In the genomic region with DNA sequence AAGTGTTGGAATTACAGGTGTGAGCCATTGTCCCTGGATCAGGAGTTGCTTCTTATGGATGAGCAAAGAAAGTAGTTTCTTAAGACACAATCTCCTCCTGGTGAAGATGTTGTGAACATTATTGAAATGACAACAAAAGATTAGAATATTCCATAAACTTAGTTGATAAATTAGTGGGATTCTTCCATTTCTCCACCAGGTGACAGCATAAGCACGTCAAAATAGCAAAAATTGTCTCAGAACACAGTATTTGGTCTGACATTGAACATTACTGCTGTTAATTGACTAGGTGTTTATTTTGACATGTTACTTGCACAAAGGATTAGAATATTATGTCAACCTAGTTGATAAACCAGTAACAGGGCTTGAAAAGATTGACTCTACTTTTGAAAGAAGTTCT, we compare ENCODE assay signal across 10 cellular contexts. TPM values are rescaled to one million over a fixed set of nuclear protein-coding genes. Genes with fewer than 3 reads are reported as not detected.
A peak's percentile ranks its signal among the peaks of the same experiment; 100 is the strongest.
DNase-seq lines count a peak whose midpoint lies in the region; ATAC-seq, FAIRE-seq and TF ChIP-seq lines count a peak whose summit lies in the region.
"Had no signal": no experiment of that assay in that cellular context is flagged by ENCODE, and none has a peak within 500 bp of the region (broad histone marks: within the 10 kb centered on the region; RNA-seq: fewer than 3 reads in every experiment).

No MANE protein-coding gene starts in this region.

- no peak overlapping the region for H4K91ac ChIP-seq in IMR-90 (ENCODE audit: insufficient read depth, low read depth, low read length)

- in situ Hi-C loops in IMR-90 (cut with MboI; ENCODE audit: low sequenced_read_pairs) (no loop called here), K562 (cut with MboI) (no loop called here)

- H3K79me1 ChIP-seq in IMR-90 (ENCODE audit: low read depth in 1 of 2, low read length in 2 of 2): no peaks in the 10 kb centered on the region

- TF ChIP-seq CTCF in Caco-2 (IDR thresholded peaks at IDR 0.05; ENCODE audit: insufficient read depth in 1 of 2, low read depth in 1 of 2, low read length in 1 of 2, severe bottlenecking in 1 of 2, unreplicated experiment in 1 of 2) (peak; percentile 23 to 55), IMR-90 (conservative IDR thresholded peaks at IDR 0.05; ENCODE audit: low read depth, low read length) (peak; percentile 50), K562 (IDR thresholded peaks at IDR 0.05 in 2 of 3, conservative IDR thresholded peaks at IDR 0.05 in 1 of 3; ENCODE audit: insufficient read depth in 2 of 3, low read depth in 1 of 3, low read length in 3 of 3) (peak in 2 of 3 experiments; percentile 46 to 52; a peak in 3 of 6 replicates), mesothelial cell of epicardium (IDR thresholded peaks at IDR 0.05; ENCODE audit: unreplicated experiment) (peak; percentile 51)

- H3K4me3 Mint-ChIP-seq in Caco-2 (ENCODE audit: unreplicated experiment): no peak overlapping the region
- H3K4me3 Mint-ChIP-seq in mesothelial cell of epicardium: no peak overlapping the region
- H3K4me3 Mint-ChIP-seq: activated naive CD4-positive, alpha-beta T cell treated with anti-CD3 and anti-CD28 coated beads, Interleukin-2, amount 10 ng/mL, durations not matched to agents 7 days and 5 days had no signal

- intact Hi-C loops in Caco-2 (cut with micrococcal nuclease; ENCODE audit: unreplicated experiment) (loop anchor here (1.0 to 5.0 kb wide), 2 partner anchors 101 to 131 kb away; no protein-coding TSS in a partner anchor), IMR-90 (cut with micrococcal nuclease) (no loop called here), K562 (cut with micrococcal nuclease) (loop anchor here (1.0 kb wide), 1 partner anchor 131 kb away; no protein-coding TSS in a partner anchor)

- TF ChIP-seq POLR2A in IMR-90 (IDR thresholded peaks at IDR 0.05; ENCODE audit: low read depth, low read length) (no peak), K562 (conservative IDR thresholded peaks at IDR 0.05) (no peak), GM12891 (IDR thresholded peaks at IDR 0.05; ENCODE audit: low read depth, low read length) (no peak)

- H3K4me3 ChIP-seq in Caco-2 (ENCODE audit: low read depth, low read length) (no peak overlapping the region), IMR-90 (ENCODE audit: insufficient read depth, low read depth, low read length) (no peak overlapping the region), K562 (no peak overlapping the region)
- H3K4me3 ChIP-seq: SJSA1 had no signal

- H4K20me1 ChIP-seq in IMR-90 (ENCODE audit: insufficient read depth, low read length) (no peaks in the 10 kb centered on the region), K562 (replicated peaks; ENCODE audit: control insufficient read depth, insufficient read depth, low read length) (no peaks in the 10 kb centered on the region)

- H2BK5ac ChIP-seq in IMR-90 (ENCODE audit: low read depth, low read length, poor library complexity, severe bottlenecking): no peak overlapping the region

- H2BK20ac ChIP-seq in IMR-90 (ENCODE audit: low read depth, low read length): no peak overlapping the region

- H2BK15ac ChIP-seq in IMR-90 (ENCODE audit: low read depth, low read length): no peak overlapping the region

- H3K4me1 ChIP-seq in Caco-2 (no peaks in the 10 kb centered on the region), IMR-90 (ENCODE audit: control insufficient read depth, insufficient read depth, low read length) (no peaks in the 10 kb centered on the region), K562 (replicated peaks in 1 of 2; ENCODE audit: control insufficient read depth in 2 of 2, insufficient read depth in 2 of 2, low read length in 2 of 2) (no peaks in the 10 kb centered on the region)
- H3K4me1 ChIP-seq: SJSA1 had no signal

- CTCF ChIA-PET in Caco-2 (lab: Charles Lee): interaction anchor here (0.7 kb wide), 1 partner anchor 339 kb away, joined by 5 read pairs; no protein-coding TSS in a partner anchor
- CTCF ChIA-PET in IMR-90 (lab: Yijun Ruan, JAX): no interaction called here
- CTCF ChIA-PET in K562 (lab: Yijun Ruan, JAX; ENCODE audit: low intra/inter-chr PET ratio): interaction anchor here (0.7 to 15.9 kb wide), 3 partner anchors 9 to 134 kb away, joined by 3 to 400 read pairs (median 6); no protein-coding TSS in a partner anchor

- WGBS in IMR-90 (ENCODE audit: extremely low coverage in 2 of 2, insufficient read length in 1 of 2), 2 experiments: no CpG with 5 or more reads among the region's 1 CpG
- 0% methylated on average over 1 of the region's 1 CpG for WGBS in K562 (ENCODE audit: insufficient coverage, low coverage, missing lambda C conversion rate)

- H3K9me1 ChIP-seq in IMR-90 (ENCODE audit: insufficient read depth, low read length): no peaks in the 10 kb centered on the region
- H3K9me1 ChIP-seq in K562 (ENCODE audit: control insufficient read depth, insufficient read depth, low read length): no peaks in the 10 kb centered on the region

- H3K27me3 ChIP-seq in Caco-2 (replicated peaks; ENCODE audit: control insufficient read depth, insufficient read depth, low read length) (no peaks in the 10 kb centered on the region), IMR-90 (ENCODE audit: control insufficient read depth, insufficient read depth, low read length) (no peaks in the 10 kb centered on the region), K562 (ENCODE audit: control insufficient read depth in 2 of 2, insufficient read depth in 2 of 2, low read length in 2 of 2) (peaks cover 0 to 23% of the 10 kb centered on the region in 2 experiments; a peak in 2 of 5 replicates)
- H3K27me3 ChIP-seq: SJSA1 had no signal

- POLR2A ChIA-PET in Caco-2 (lab: Charles Lee) (no interaction called here), IMR-90 (lab: Charles Lee; ENCODE audit: unreplicated experiment) (interaction anchor here (0.5 kb wide), 1 partner anchor 99 kb away, joined by 5 read pairs; no protein-coding TSS in a partner anchor), K562 (lab: Yijun Ruan, JAX) (no interaction called here)

- BruUV-seq in Caco-2 (replicated peaks; lab: Mats Ljungman, UMichigan) (no TSS peak), IMR-90 (replicated peaks; lab: Mats Ljungman, UMichigan) (no TSS peak), K562 (replicated peaks; lab: Mats Ljungman, UMichigan) (no TSS peak)

- TF ChIP-seq RAD21 in IMR-90 (IDR thresholded peaks at IDR 0.05; ENCODE audit: low read length) (peak; percentile 53), K562 (CRISPR knock-in tag; conservative IDR thresholded peaks at IDR 0.05 in 1 of 2, IDR thresholded peaks at IDR 0.05 in 1 of 2) (peak; percentile 32 to 63; a peak in 3 of 4 replicates)

- H2AK9ac ChIP-seq in IMR-90 (replicated peaks; ENCODE audit: low read depth, low read length, poor library complexity): no peak overlapping the region

- no peak overlapping the region for H3K14ac ChIP-seq in IMR-90 (replicated peaks; ENCODE audit: low read depth, low read length)

- DNase-seq in Caco-2: peak in 1 of 2 experiments; percentile 22
- no peak for DNase-seq in IMR-90
- DNase-seq in K562 (ENCODE audit: extremely low read depth in 1 of 4, low spot score in 3 of 4): peak in 1 of 4 experiments; percentile 1
- no peak for DNase-seq in mesothelial cell of epicardium (ENCODE audit: low spot score in 2 of 2, unreplicated experiment in 2 of 2)
- no peak for DNase-seq in NCI-H82 (lab: John Stamatoyannopoulos, UW)
- DNase-seq in GM12891 (ENCODE audit: insufficient read length, low spot score): no peak
- DNase-seq in D341Med (ENCODE audit: low spot score): no peak
- DNase-seq: activated naive CD4-positive, alpha-beta T cell treated with anti-CD3 and anti-CD28 coated beads, Interleukin-2, amount 10 ng/mL, durations not matched to agents 7 days and 5 days had no signal

- no peak for TF ChIP-seq EP300 in K562 (IDR thresholded peaks at IDR 0.05; ENCODE audit: low read length)

- H3K27ac Mint-ChIP-seq in Caco-2 (ENCODE audit: unreplicated experiment): no peak overlapping the region
- H3K27ac Mint-ChIP-seq in mesothelial cell of epicardium: no peak overlapping the region
- H3K27ac Mint-ChIP-seq: activated naive CD4-positive, alpha-beta T cell treated with anti-CD3 and anti-CD28 coated beads, Interleukin-2, amount 10 ng/mL, durations not matched to agents 7 days and 5 days had no signal

- no peaks in the 10 kb centered on the region for H3K9me3 Mint-ChIP-seq in Caco-2 (ENCODE audit: unreplicated experiment)
- H3K9me3 Mint-ChIP-seq in mesothelial cell of epicardium: peaks cover 10% of the 10 kb centered on the region
- H3K9me3 Mint-ChIP-seq: activated naive CD4-positive, alpha-beta T cell treated with anti-CD3 and anti-CD28 coated beads, Interleukin-2, amount 10 ng/mL, durations not matched to agents 7 days and 5 days had no signal

- dilution Hi-C loops in IMR-90 (cut with HindIII; ENCODE audit: low sequenced_read_pairs, unreplicated experiment): no loop called here

- H3K4me2 ChIP-seq in IMR-90 (ENCODE audit: low read depth, low read length) (no peak overlapping the region), K562 (ENCODE audit: insufficient read depth, low read length) (no peak overlapping the region)

- H3K4me1 Mint-ChIP-seq in Caco-2 (ENCODE audit: low read depth, unreplicated experiment): no peaks in the 10 kb centered on the region
- H3K4me1 Mint-ChIP-seq in mesothelial cell of epicardium: no peaks in the 10 kb centered on the region
- H3K4me1 Mint-ChIP-seq: activated naive CD4-positive, alpha-beta T cell treated with anti-CD3 and anti-CD28 coated beads, Interleukin-2, amount 10 ng/mL, durations not matched to agents 7 days and 5 days had no signal

- no peak overlapping the region for H3K18ac ChIP-seq in IMR-90 (ENCODE audit: low read depth, low read length)

- H3K36me3 ChIP-seq in Caco-2 (ENCODE audit: control insufficient read depth, insufficient read depth, low read length): no peaks in the 10 kb centered on the region
- H3K36me3 ChIP-seq in IMR-90 (ENCODE audit: control insufficient read depth, insufficient read depth, low read length): no peaks in the 10 kb centered on the region
- no peaks in the 10 kb centered on the region for H3K36me3 ChIP-seq in K562 (ENCODE audit: control insufficient read depth, insufficient read depth, low read length)
- H3K36me3 ChIP-seq: SJSA1 had no signal

- H3K9ac ChIP-seq in IMR-90 (ENCODE audit: low read depth, low read length) (no peak overlapping the region), K562 (ENCODE audit: insufficient read depth in 1 of 2, low read depth in 2 of 2, low read length in 2 of 2) (no peak overlapping the region)

- H3K9me3 ChIP-seq in Caco-2 (no peaks in the 10 kb centered on the region), IMR-90 (ENCODE audit: control insufficient read depth, insufficient read depth, low read length) (no peaks in the 10 kb centered on the region), K562 (replicated peaks; ENCODE audit: control insufficient read depth, insufficient read depth, low read depth, low read length) (no peaks in the 10 kb centered on the region)
- H3K9me3 ChIP-seq: SJSA1 had no signal

- H2AK5ac ChIP-seq in IMR-90 (ENCODE audit: low read depth, low read length): no peak overlapping the region

- no peak overlapping the region for H3K23ac ChIP-seq in IMR-90 (ENCODE audit: low read depth, low read length)

- no peak overlapping the region for H4K5ac ChIP-seq in IMR-90 (ENCODE audit: low read depth, low read length)

- H3K56ac ChIP-seq in IMR-90 (ENCODE audit: extremely low read depth, insufficient read depth, low read length): no peak overlapping the region

- no peaks in the 10 kb centered on the region for H3K79me2 ChIP-seq in K562 (ENCODE audit: control insufficient read depth, insufficient read depth, low read length)

- H3K27ac ChIP-seq in IMR-90 (ENCODE audit: insufficient read depth, low read length) (no peak overlapping the region), K562 (ENCODE audit: extremely low read depth, low read depth, low read length) (no peak overlapping the region)
- H3K27ac ChIP-seq: SJSA1 had no signal

- no peak overlapping the region for H2AFZ ChIP-seq in IMR-90 (replicated peaks; ENCODE audit: low read length, poor library complexity)
- H2AFZ ChIP-seq in K562 (ENCODE audit: low read depth, low read length): no peak overlapping the region

- H2BK120ac ChIP-seq in IMR-90 (ENCODE audit: low read depth, low read length): no peak overlapping the region

- H3K4ac ChIP-seq in IMR-90 (ENCODE audit: low read depth, low read length): no peak overlapping the region

- H4K8ac ChIP-seq in IMR-90 (ENCODE audit: low read depth in 2 of 2, low read length in 2 of 2): no peak overlapping the region

- no peak for ATAC-seq in IMR-90 (ENCODE audit: low read depth)
- ATAC-seq in K562: no peak
- no peak for ATAC-seq in HG02759 (IDR thresholded peaks at IDR 0.05; ENCODE audit: unreplicated experiment)

- H3K27me3 Mint-ChIP-seq in Caco-2 (ENCODE audit: insufficient read depth, unreplicated experiment) (no peaks in the 10 kb centered on the region), mesothelial cell of epicardium (ENCODE audit: low read depth) (no peaks in the 10 kb centered on the region)

- FAIRE-seq in K562 (lab: Jason Lieb, UNC) (no peak), GM12891 (lab: Jason Lieb, UNC) (no peak)

- H3K36me3 Mint-ChIP-seq in Caco-2 (ENCODE audit: insufficient read depth, unreplicated experiment): no peaks in the 10 kb centered on the region
- peaks cover 2% of the 10 kb centered on the region for H3K36me3 Mint-ChIP-seq in mesothelial cell of epicardium
- H3K36me3 Mint-ChIP-seq: activated naive CD4-positive, alpha-beta T cell treated with anti-CD3 and anti-CD28 coated beads, Interleukin-2, amount 10 ng/mL, durations not matched to agents 7 days and 5 days had no signal

RNA-seq across cellular contexts. Expression of gene CLDN34, which starts 21.6 kb away (rescaled TPM):
- total RNA-seq in Caco-2 (2022) (not detected in 2 replicates), IMR-90 (2012; rRNA removed) (under 0.01 TPM in 1 of 2 replicates, not detected in the other), K562 (2014; rRNA removed) (not detected in 2 replicates), K562 (2014; rRNA removed; fragmentation: Illumina TruSeq; extraction: Trizol) (not detected in 2 replicates), K562 (2015; rRNA removed; fragmentation: Illumina TruSeq; extraction: Trizol) (not detected in 2 replicates), K562 (2021) (not detected in 2 replicates), mesothelial cell of epicardium (0.71 to 1.1 TPM (median 0.84 TPM) in 3 replicates)
- polyA plus RNA-seq in IMR-90 (2012; rRNA removed) (0.14 TPM in 2 replicates), K562 (2011; rRNA removed) (not detected in 2 replicates), K562 (2014; fragmentation: Illumina TruSeq; extraction: Trizol) (not detected in 2 replicates), K562 (2014; fragmentation: Nextera tagmentation; extraction: Ambion mirVana) (not detected), K562 (2014; rRNA removed) (not detected in 2 replicates)
- polyA plus RNA-seq in IMR-90 (2012; cell fraction: cytosol; rRNA removed): 0.05 TPM in 1 of 2 replicates, not detected in the other
- 0.28 and 1.8 TPM in 2 replicates for polyA plus RNA-seq in IMR-90 (2012; cell fraction: nucleus; rRNA removed; ENCODE audit: low replicate concordance)
- not detected in 2 replicates for total RNA-seq in K562 (2011; cell fraction: chromatin; rRNA removed; ENCODE audit: low replicate concordance)
- total RNA-seq in K562 (2011; cell fraction: nucleolus; rRNA removed): not detected in 2 replicates
- not detected in 2 replicates for total RNA-seq in K562 (2011; cell fraction: nucleoplasm; rRNA removed)
- polyA plus RNA-seq in K562 (2011; cell fraction: cytosol; rRNA removed): not detected in 2 replicates
- polyA plus RNA-seq in K562 (2011; cell fraction: nucleus; rRNA removed): not detected in 2 replicates
- not detected in 2 replicates for polyA plus RNA-seq in K562 (2012)
- not detected in 2 replicates for polyA minus RNA-seq in K562 (2011; rRNA and poly(A)+ RNA removed)
- not detected in 2 replicates for polyA minus RNA-seq in K562 (2011; cell fraction: cytosol; rRNA and poly(A)+ RNA removed)
- not detected in 2 replicates for polyA minus RNA-seq in K562 (2011; cell fraction: nucleus; rRNA and poly(A)+ RNA removed)
- polyA plus RNA-seq in GM12891 (2012; ENCODE audit: low read depth, missing spikeins): not detected
- total RNA-seq: SJSA1 had no signal
